ENCODE assay signal across 22 cellular contexts in genomic region chr3:170839518-170840100, GRCh38.
"Had no signal": no experiment of that assay in that cellular context is flagged by ENCODE, and none has a peak within 500 bp of the region (broad histone marks: within the 10 kb centered on the region; RNA-seq: fewer than 3 reads in every experiment).

No MANE protein-coding gene starts in this region.

- H3K27ac Mint-ChIP-seq: activated naive CD8-positive, alpha-beta T cell treated with anti-CD3 and anti-CD28 coated beads for 36 hours; endodermal cell; natural killer cell treated with Interleukin-12 subunit alpha and Interleukin-12 subunit beta and Interleukin-15 and Interleukin-18, amount 100 ng/mL, for 72 hours; stimulated activated memory B cell treated with anti-CD40 and anti-IgM and Interleukin-4, amounts not matched to agents 10 μg/mL and 1 μg/mL and 100 μg/mL, for 72 hours; WTC11 had no signal

- DNase-seq: activated CD4-positive, alpha-beta T cell treated with anti-CD3 and anti-CD28 coated beads, Interleukin-2, amount 50 U/mL, for 48 hours; activated CD8-positive, alpha-beta memory T cell treated with anti-CD3 and anti-CD28 coated beads, Interleukin-2, amount 50 U/mL, for 48 hours; activated naive CD4-positive, alpha-beta T cell treated with Interleukin-2 at 50 U/mL for 16 hours; activated naive CD8-positive, alpha-beta T cell treated with anti-CD3 and anti-CD28 coated beads for 36 hours; activated T-cell treated with anti-CD3 and anti-CD28 coated beads, Interleukin-2, amount 50 U/mL, for 48 hours; cerebellar nuclear complex; cortex of kidney; endodermal cell; left ventricle myocardium superior; mammary epithelial cell; right lobe of liver; small intestine; stimulated activated CD4-positive, alpha-beta T cell treated with anti-CD3 and anti-CD28 coated beads, Interleukin-2, amount 100 ng/mL, for 24 hours; T-helper 1 cell; upper lobe of left lung had no signal

- H3K4me1 Mint-ChIP-seq: activated naive CD8-positive, alpha-beta T cell treated with anti-CD3 and anti-CD28 coated beads for 36 hours; stimulated activated memory B cell treated with anti-CD40 and anti-IgM and Interleukin-4, amounts not matched to agents 10 μg/mL and 1 μg/mL and 100 μg/mL, for 72 hours had no signal

- ATAC-seq: left ventricle myocardium superior; natural killer cell treated with Interleukin-12 subunit alpha and Interleukin-12 subunit beta and Interleukin-15 and Interleukin-18, amount 100 ng/mL, for 72 hours; right lobe of liver; stimulated activated memory B cell treated with anti-CD40 and anti-IgM and Interleukin-4, amounts not matched to agents 10 μg/mL and 1 μg/mL and 100 μg/mL, for 72 hours; WTC11 had no signal

- H3K4me1 ChIP-seq: parathyroid adenoma, right lobe of liver, upper lobe of left lung had no signal

- H3K9me3 Mint-ChIP-seq: natural killer cell treated with Interleukin-12 subunit alpha and Interleukin-12 subunit beta and Interleukin-15 and Interleukin-18, amount 100 ng/mL, for 72 hours; stimulated activated memory B cell treated with anti-CD40 and anti-IgM and Interleukin-4, amounts not matched to agents 10 μg/mL and 1 μg/mL and 100 μg/mL, for 72 hours had no signal

- H3K9me3 ChIP-seq: neutrophil, right lobe of liver, upper lobe of left lung had no signal

- H3K27me3 ChIP-seq: right lobe of liver, upper lobe of left lung had no signal

- H3K27ac ChIP-seq: epithelial cell of prostate, hepatocyte, neutrophil, parathyroid adenoma, right lobe of liver, upper lobe of left lung had no signal

- H3K4me3 ChIP-seq: hepatocyte, right lobe of liver, upper lobe of left lung had no signal

- H3K4me3 Mint-ChIP-seq: activated naive CD8-positive, alpha-beta T cell treated with anti-CD3 and anti-CD28 coated beads for 36 hours; endodermal cell; natural killer cell treated with Interleukin-12 subunit alpha and Interleukin-12 subunit beta and Interleukin-15 and Interleukin-18, amount 100 ng/mL, for 72 hours; stimulated activated memory B cell treated with anti-CD40 and anti-IgM and Interleukin-4, amounts not matched to agents 10 μg/mL and 1 μg/mL and 100 μg/mL, for 72 hours; WTC11 had no signal

- H3K36me3 ChIP-seq: neutrophil, right lobe of liver, upper lobe of left lung had no signal

- H3K36me3 Mint-ChIP-seq: activated naive CD8-positive, alpha-beta T cell treated with anti-CD3 and anti-CD28 coated beads for 36 hours; natural killer cell treated with Interleukin-12 subunit alpha and Interleukin-12 subunit beta and Interleukin-15 and Interleukin-18, amount 100 ng/mL, for 72 hours; stimulated activated memory B cell treated with anti-CD40 and anti-IgM and Interleukin-4, amounts not matched to agents 10 μg/mL and 1 μg/mL and 100 μg/mL, for 72 hours had no signal
